In genomic region chr2:126707941-126708340, GRCh38 we compare ENCODE assay signal across 15 cellular contexts. TPM values are rescaled to one million over a fixed set of nuclear protein-coding genes. Genes with fewer than 3 reads are reported as not detected.
DNase-seq lines count a peak whose midpoint lies in the region; ATAC-seq and TF ChIP-seq lines count a peak whose summit lies in the region.
"Had no signal": no experiment of that assay in that cellular context is flagged by ENCODE, and none has a peak within 500 bp of the region (broad histone marks: within the 10 kb centered on the region; RNA-seq: fewer than 3 reads in every experiment).

No MANE protein-coding gene starts in this region.

- POLR2A ChIA-PET in A673 (lab: Charles Lee; ENCODE audit: low non-redundant PET) (no interaction called here), HEK293T (lab: Yijun Ruan, JAX) (no interaction called here)

- ATAC-seq in GM23338 (no peak), GM21786 (IDR thresholded peaks at IDR 0.05; ENCODE audit: unreplicated experiment) (no peak)
- ATAC-seq: CD8-positive, alpha-beta T cell had no signal

- H4K20me1 ChIP-seq in GM23338 (replicated peaks; ENCODE audit: insufficient read depth), result no peaks in the 10 kb centered on the region

- no peak overlapping the region for H3K4me3 Mint-ChIP-seq in GM23338
- no peak overlapping the region for H3K4me3 Mint-ChIP-seq in osteocyte (ENCODE audit: unreplicated experiment)
- H3K4me3 Mint-ChIP-seq: B cell; CD14-positive monocyte; CD8-positive, alpha-beta T cell had no signal

- DNase-seq in A673 (ENCODE audit: low spot score), result peak; percentile 26
- DNase-seq in GM23338 (ENCODE audit: low spot score), result no peak
- peak; percentile 11 for DNase-seq in islet precursor cell
- peak; percentile 34 for DNase-seq in osteocyte (ENCODE audit: extremely low spot score, unreplicated experiment)
- DNase-seq in activated naive CD4-positive, alpha-beta T cell treated with anti-CD3 and anti-CD28 coated beads, Interleukin-2, amount 50 U/mL, for 16 hours, result no peak
- DNase-seq in HEK293T (ENCODE audit: extremely low spot score), result no peak
- DNase-seq: Caco-2, DND-41, GDM1, HCEC 1CT had no signal

- no peaks in the 10 kb centered on the region for H3K36me3 ChIP-seq in A673 (ENCODE audit: insufficient read depth, low read length, poor library complexity, severe bottlenecking)
- no peaks in the 10 kb centered on the region for H3K36me3 ChIP-seq in GM23338 (ENCODE audit: insufficient read depth)

- H3K27me3 ChIP-seq in A673 (replicated peaks; ENCODE audit: insufficient read depth, low read depth, low read length, poor library complexity) (no peaks in the 10 kb centered on the region), GM23338 (ENCODE audit: insufficient read depth) (no peaks in the 10 kb centered on the region)

- H3K4me1 ChIP-seq in A673 (ENCODE audit: insufficient read depth, low read length, poor library complexity, severe bottlenecking) (peaks cover 5% of the 10 kb centered on the region), GM23338 (ENCODE audit: insufficient read depth) (peaks cover 18% of the 10 kb centered on the region)
- H3K4me1 ChIP-seq: Caco-2 had no signal

- TF ChIP-seq CTCF in A673 (conservative IDR thresholded peaks at IDR 0.05; ENCODE audit: low read depth, low read length) (no peak), GM23338 (conservative IDR thresholded peaks at IDR 0.05; ENCODE audit: low read depth in 2 of 2) (no peak), osteocyte (IDR thresholded peaks at IDR 0.05) (no peak)

- H3K4me1 Mint-ChIP-seq in GM23338, result peaks cover 16% of the 10 kb centered on the region
- peaks cover 2% of the 10 kb centered on the region for H3K4me1 Mint-ChIP-seq in osteocyte (ENCODE audit: unreplicated experiment)
- H3K4me1 Mint-ChIP-seq: B cell, CD14-positive monocyte had no signal

- no peaks in the 10 kb centered on the region for H3K79me2 ChIP-seq in GM23338 (replicated peaks; ENCODE audit: insufficient read depth)

- H3K9me3 Mint-ChIP-seq in GM23338 (no peaks in the 10 kb centered on the region), osteocyte (ENCODE audit: unreplicated experiment) (no peaks in the 10 kb centered on the region)
- H3K9me3 Mint-ChIP-seq: CD8-positive, alpha-beta T cell had no signal

- no peaks in the 10 kb centered on the region for H3F3A ChIP-seq in GM23338 (replicated peaks; ENCODE audit: low read depth)

- H3K27ac ChIP-seq in A673 (ENCODE audit: low read depth, low read length, poor library complexity, severe bottlenecking), result no peak overlapping the region
- H3K27ac ChIP-seq in GM23338 (ENCODE audit: low read depth), result no peak overlapping the region
- H3K27ac ChIP-seq: HL-60 had no signal

- no peaks in the 10 kb centered on the region for H3K36me3 Mint-ChIP-seq in GM23338 (ENCODE audit: low read depth)
- H3K36me3 Mint-ChIP-seq in osteocyte (ENCODE audit: unreplicated experiment), result no peaks in the 10 kb centered on the region
- H3K36me3 Mint-ChIP-seq: CD14-positive monocyte; CD8-positive, alpha-beta T cell had no signal

- H3K9me2 ChIP-seq in GM23338 (ENCODE audit: insufficient read depth), result peaks cover 14% of the 10 kb centered on the region

- BruUV-seq in A673 (replicated peaks; lab: Mats Ljungman, UMichigan), result no TSS peak

- H3K4me3 ChIP-seq in A673 (ENCODE audit: low read depth, low read length, poor library complexity, severe bottlenecking) (no peak overlapping the region), GM23338 (no peak overlapping the region)

- no peaks in the 10 kb centered on the region for H3K9me3 ChIP-seq in A673 (ENCODE audit: low read depth, low read length, poor library complexity, severe bottlenecking)
- H3K9me3 ChIP-seq: Caco-2 had no signal

- CTCF ChIA-PET in A673 (lab: Charles Lee), result no interaction called here
- CTCF ChIA-PET in HEK293T (lab: Yijun Ruan, JAX), result no interaction called here

- H2AFZ ChIP-seq in GM23338, result 0 out of 2 replicates have a peak overlapping the region, but pooled peaks have one; percentile 69

- intact Hi-C loops in A673 (cut with micrococcal nuclease; ENCODE audit: unreplicated experiment), result no loop called here

- H3K27ac Mint-ChIP-seq in GM23338 (no peak overlapping the region), osteocyte (ENCODE audit: unreplicated experiment) (no peak overlapping the region)
- H3K27ac Mint-ChIP-seq: B cell; CD14-positive monocyte; CD8-positive, alpha-beta T cell had no signal

- H3K27me3 Mint-ChIP-seq in GM23338 (ENCODE audit: insufficient read depth, low read depth, poor library complexity) (no peaks in the 10 kb centered on the region), osteocyte (ENCODE audit: unreplicated experiment) (peaks cover 35% of the 10 kb centered on the region)

- no peak overlapping the region for H3K4me2 ChIP-seq in GM23338

TF ChIP-seq in GM23338, 12 proteins besides CTCF, POLR2A, EP300 and RAD21 (continues in another document):
- no peak for TF ChIP-seq STAT1 (IDR thresholded peaks at IDR 0.05; ENCODE audit: unreplicated experiment)
- no peak for TF ChIP-seq EZH2phosphoT487 (IDR thresholded peaks at IDR 0.05; ENCODE audit: unreplicated experiment)
- no peak for TF ChIP-seq ZNF331 (CRISPR knock-in tag; IDR thresholded peaks at IDR 0.05; ENCODE audit: low read depth)
- TF ChIP-seq CREB1 (CRISPR knock-in tag; IDR thresholded peaks at IDR 0.05; ENCODE audit: low read depth), result no peak
- TF ChIP-seq ZNF114 (CRISPR knock-in tag; IDR thresholded peaks at IDR 0.05), result no peak
- TF ChIP-seq NANOG (IDR thresholded peaks at IDR 0.05; ENCODE audit: borderline replicate concordance), result no peak
- TF ChIP-seq ETS1 (IDR thresholded peaks at IDR 0.05), result no peak

TF ChIP-seq in HEK293T, 16 proteins besides CTCF, POLR2A, EP300 and RAD21:
- TF ChIP-seq L3MBTL2 (conservative IDR thresholded peaks at IDR 0.05) (no peak), ZNF384 (IDR thresholded peaks at IDR 0.05) (no peak), HDGF (IDR thresholded peaks at IDR 0.05; ENCODE audit: borderline replicate concordance) (no peak), FOXA1 (IDR thresholded peaks at IDR 0.05) (no peak), TARDBP (IDR thresholded peaks at IDR 0.05) (no peak), NFRKB (IDR thresholded peaks at IDR 0.05) (no peak), ARNT (IDR thresholded peaks at IDR 0.05) (no peak), CTBP1 (IDR thresholded peaks at IDR 0.05; ENCODE audit: borderline replicate concordance) (no peak), FOXM1 (IDR thresholded peaks at IDR 0.05; ENCODE audit: borderline replicate concordance) (no peak), SP1 (IDR thresholded peaks at IDR 0.05) (no peak), LEF1 (IDR thresholded peaks at IDR 0.05; ENCODE audit: borderline replicate concordance) (no peak), SUZ12 (IDR thresholded peaks at IDR 0.05) (no peak), BHLHE40 (IDR thresholded peaks at IDR 0.05; ENCODE audit: borderline replicate concordance) (no peak), ELF4 (IDR thresholded peaks at IDR 0.05) (no peak), PKNOX1 (IDR thresholded peaks at IDR 0.05) (no peak), FOXK2 (IDR thresholded peaks at IDR 0.05) (no peak)

RNA-seq across cellular contexts. Expression of gene GYPC, which starts 52.0 kb away (rescaled TPM):
- 0.75 TPM in 1 of 2 replicates, not detected in the other for total RNA-seq in A673 (2021)
- 13.4 and 19.6 TPM in 2 replicates for total RNA-seq in GM23338 (2014; rRNA removed; shearing (Covaris generic))
- polyA plus RNA-seq in GM23338 (2016; fragmentation: Nextera tagmentation; extraction: Ambion mirVana), result 29.7 and 31.2 TPM in 2 replicates
- total RNA-seq in osteocyte, result 110 and 114 TPM in 2 replicates
- total RNA-seq: Caco-2 had no signal

Comparison
In these comparisons a context has a peak if more than half of its experiments do, and no peak if none do; other contexts are left out.
1. DNase-seq: peak in A673 (single experiment), islet precursor cell (single experiment) and osteocyte (single experiment); none in GM23338 (single experiment), activated naive CD4-positive, alpha-beta T cell treated with anti-CD3 and anti-CD28 coated beads, Interleukin-2, amount 50 U/mL, for 16 hours (single experiment) and HEK293T (single experiment).